In genomic region chr3:18556503-18556902, GRCh38 we compare ENCODE assay signal across 9 cellular contexts.
A peak's percentile ranks its signal among the peaks of the same experiment; 100 is the strongest.
DNase-seq lines count a peak whose midpoint lies in the region; ATAC-seq and TF ChIP-seq lines count a peak whose summit lies in the region.
"Had no signal": no experiment of that assay in that cellular context is flagged by ENCODE, and none has a peak within 500 bp of the region (broad histone marks: within the 10 kb centered on the region; RNA-seq: fewer than 3 reads in every experiment).

No MANE protein-coding gene starts in this region.

- H3K27me3 ChIP-seq in esophagus squamous epithelium: no peaks in the 10 kb centered on the region

- DNase-seq in activated T-cell treated with anti-CD3 and anti-CD28 coated beads for 4 hours (peak; percentile 35), esophagus squamous epithelium (lab: John Stamatoyannopoulos, UW) (no peak), NCI-H187 treated with DMSO at 0.1 percent for 48 hours (lab: John Stamatoyannopoulos, UW) (no peak), COLO829 (ENCODE audit: low spot score) (no peak), cerebellum (ENCODE audit: low spot score) (no peak)
- DNase-seq in stimulated activated CD4-positive, alpha-beta T cell treated with anti-CD3 and anti-CD28 coated beads, Interleukin-4, amount 100 ng/mL, for 24 hours: peak; percentile 86
- DNase-seq: IMR-90 had no signal

- peaks cover 0 to 9% (median 0%) of the 10 kb centered on the region in 3 donors for H3K4me1 ChIP-seq in esophagus squamous epithelium

- no peaks in the 10 kb centered on the region for H3K9me3 ChIP-seq in esophagus squamous epithelium

- no peak overlapping the region for H3K27ac ChIP-seq in esophagus squamous epithelium

- no peaks in the 10 kb centered on the region for H3K36me3 ChIP-seq in esophagus squamous epithelium

- H3K4me3 ChIP-seq in esophagus squamous epithelium: no peak overlapping the region

- intact Hi-C loops in esophagus squamous epithelium (cut with DNase I): no loop called here

- no peak for TF ChIP-seq POLR2A in esophagus squamous epithelium (IDR thresholded peaks at IDR 0.05)

- 46 to 49% methylated on average over 3 of the region's 3 CpGs for WGBS in esophagus squamous epithelium, 2 donors

- no peak for TF ChIP-seq CTCF in esophagus squamous epithelium (IDR thresholded peaks at IDR 0.05)

- ATAC-seq in GM19468 (IDR thresholded peaks at IDR 0.05; ENCODE audit: extremely low read depth, unreplicated experiment) (peak; percentile 78), HG03469 (IDR thresholded peaks at IDR 0.05; ENCODE audit: unreplicated experiment) (peak; percentile 92)

Comparison
In these comparisons a context has a peak if more than half of its experiments do, and no peak if none do; other contexts are left out.
1. DNase-seq: peak in activated T-cell treated with anti-CD3 and anti-CD28 coated beads for 4 hours (single experiment) and stimulated activated CD4-positive, alpha-beta T cell treated with anti-CD3 and anti-CD28 coated beads, Interleukin-4, amount 100 ng/mL, for 24 hours (single experiment); none in esophagus squamous epithelium (single experiment), NCI-H187 treated with DMSO at 0.1 percent for 48 hours (single experiment), COLO829 (single experiment) and cerebellum (single experiment).